In genomic region chr1:149163063-149163444, GRCh38 we compare ENCODE assay signal across 8 cellular contexts. TPM values are rescaled to one million over a fixed set of nuclear protein-coding genes. Genes with fewer than 3 reads are reported as not detected.
DNase-seq lines count a peak whose midpoint lies in the region; ATAC-seq and TF ChIP-seq lines count a peak whose summit lies in the region.
"Not testable (repeated sequence)": the region's sequence is repeated elsewhere in the genome, so short reads cannot be mapped to it uniquely, and the experiment has no call there.

No MANE protein-coding gene starts in this region.

- H3K36me3 Mint-ChIP-seq in CD4-positive, CD25-positive, alpha-beta regulatory T cell: not testable (repeated sequence)

- H3K4me1 ChIP-seq in CD4-positive, CD25-positive, alpha-beta regulatory T cell (ENCODE audit: control insufficient read depth, insufficient read depth, low read length, poor library complexity, severe bottlenecking); ectodermal cell (ENCODE audit: control insufficient read depth, insufficient read depth, low read length); psoas muscle: not testable (repeated sequence)

- TF ChIP-seq CTCF in psoas muscle (IDR thresholded peaks at IDR 0.05): not testable (repeated sequence)

- H3K4me3 Mint-ChIP-seq in CD4-positive, CD25-positive, alpha-beta regulatory T cell: not testable (repeated sequence)

- not testable (repeated sequence) for H3K27me3 Mint-ChIP-seq in CD4-positive, CD25-positive, alpha-beta regulatory T cell

- H3K27ac ChIP-seq in CD4-positive, CD25-positive, alpha-beta regulatory T cell (ENCODE audit: insufficient read depth, low read length, poor library complexity, severe bottlenecking): not testable (repeated sequence)
- peak overlapping the region; percentile 79 for H3K27ac ChIP-seq in ectodermal cell (ENCODE audit: insufficient read depth, low read depth, low read length, poor library complexity, severe bottlenecking)
- peak overlapping the region; percentile 63 for H3K27ac ChIP-seq in psoas muscle

- not testable (repeated sequence) for H3K9me3 Mint-ChIP-seq in CD4-positive, CD25-positive, alpha-beta regulatory T cell

- H3K27ac Mint-ChIP-seq in CD4-positive, CD25-positive, alpha-beta regulatory T cell: not testable (repeated sequence)

- DNase-seq in CD4-positive, CD25-positive, alpha-beta regulatory T cell; left colon; psoas muscle: not testable (repeated sequence)

- peak; percentile 75 to 82 for ATAC-seq in CD4-positive, CD25-positive, alpha-beta regulatory T cell (ENCODE audit: low read depth in 2 of 2)
- ATAC-seq in GM19397 (IDR thresholded peaks at IDR 0.05; ENCODE audit: unreplicated experiment): peak; percentile 71
- ATAC-seq in HG02642 (IDR thresholded peaks at IDR 0.05; ENCODE audit: poor library complexity, unreplicated experiment): peak; percentile 89
- ATAC-seq in HG03354 (IDR thresholded peaks at IDR 0.05; ENCODE audit: poor library complexity, severe bottlenecking, unreplicated experiment): peak; percentile 94
- peak; percentile 66 to 71 for ATAC-seq in activated CD4-positive, CD25-positive, alpha-beta regulatory T cell treated with anti-CD3 and anti-CD28 coated beads, Interleukin-2, amount 50 U/mL, for 24 hours
- ATAC-seq in left colon: peak; percentile 62
- peak; percentile 98 to 99 (median 98) for ATAC-seq in psoas muscle

- not testable (repeated sequence) for H3K36me3 ChIP-seq in CD4-positive, CD25-positive, alpha-beta regulatory T cell (ENCODE audit: control insufficient read depth, insufficient read depth, low read length); ectodermal cell (ENCODE audit: control insufficient read depth, insufficient read depth, low read length); psoas muscle (ENCODE audit: insufficient read depth in 1 of 2, low read depth in 1 of 2)

- intact Hi-C loops in left colon (cut with DNase I, micrococcal nuclease); psoas muscle (cut with DNase I): not testable (repeated sequence)

- H3K27me3 ChIP-seq in CD4-positive, CD25-positive, alpha-beta regulatory T cell (ENCODE audit: control insufficient read depth, insufficient read depth, low read length); ectodermal cell (ENCODE audit: control insufficient read depth, insufficient read depth, low read length, poor library complexity, severe bottlenecking); psoas muscle (ENCODE audit: insufficient read depth in 3 of 3, low read length in 2 of 3): not testable (repeated sequence)

- not testable (repeated sequence) for H3K4me3 ChIP-seq in CD4-positive, CD25-positive, alpha-beta regulatory T cell (ENCODE audit: low read depth, low read length)
- H3K4me3 ChIP-seq in ectodermal cell (ENCODE audit: insufficient read depth, low read depth, low read length) (peak overlapping the region; percentile 13), psoas muscle (peak overlapping the region; percentile 38)

- 50% methylated on average over 1 of the region's 19 CpGs; no CpG with 5 or more reads in 1 of the 2 experiments for WGBS in ectodermal cell, 2 experiments
- 0 to 44% methylated on average over 1 of the region's 19 CpGs; no CpG with 5 or more reads in 1 of the 3 donors for WGBS in psoas muscle, 3 donors

- not testable (repeated sequence) for H3K9me3 ChIP-seq in CD4-positive, CD25-positive, alpha-beta regulatory T cell (ENCODE audit: control insufficient read depth in 2 of 2, low read length in 2 of 2); ectodermal cell (ENCODE audit: control insufficient read depth, low read length); psoas muscle

- peaks cover 3 to 13% (median 6%) of the 10 kb centered on the region in 4 donors for H3K4me1 Mint-ChIP-seq in CD4-positive, CD25-positive, alpha-beta regulatory T cell

RNA-seq across cellular contexts. Expression of gene NBPF9, which starts 59.7 kb away (rescaled TPM):
- total RNA-seq in CD4-positive, CD25-positive, alpha-beta regulatory T cell: 51.0 TPM
- 1 to 10 TPM; 2.7 to 5.3 (median 4.8) TPM for polyA plus RNA-seq in CD4-positive, CD25-positive, alpha-beta regulatory T cell
- 22.7 TPM for polyA plus RNA-seq in ectodermal cell (2013, experiment 1 of 4)
- polyA plus RNA-seq in ectodermal cell (2013, experiment 2 of 4): 22.1 TPM
- polyA plus RNA-seq in ectodermal cell (2013, experiment 3 of 4): 16.9 TPM
- 18.4 TPM for polyA plus RNA-seq in ectodermal cell (2013, experiment 4 of 4)
- total RNA-seq in left colon (10 to 100 TPM; 15.6 to 18.1 TPM), psoas muscle (1 to 10 TPM; 3.9 to 6.7 (median 5.0) TPM)
- polyA plus RNA-seq in psoas muscle: 1 to 10 TPM; 2.6 to 6.3 (median 3.6) TPM
